1 cellular context compared by ENCODE assay signal in genomic region chr12:95473947-95474817, GRCh38.
TF ChIP-seq lines count a peak whose summit lies in the region.

Gene METAP2, plus strand, starts transcription at chr12:95474152. Its CDS starts 28 bp downstream, at chr12:95474180.

TF ChIP-seq in WTC11, 78 proteins besides CTCF, POLR2A, EP300 and RAD21 (continued from another document):
- TF ChIP-seq ARID4B (CRISPR knock-in tag; IDR thresholded peaks at IDR 0.05; ENCODE audit: borderline replicate concordance) (peak; percentile 88; the same call in 1 of the 2 replicates), TCF7 (CRISPR knock-in tag; IDR thresholded peaks at IDR 0.05; ENCODE audit: low read depth) (no peak), GRHL2 (CRISPR knock-in tag; IDR thresholded peaks at IDR 0.05; ENCODE audit: insufficient replicate concordance, severe bottlenecking) (no peak), MYBL2 (CRISPR knock-in tag; IDR thresholded peaks at IDR 0.05) (peak; percentile 52; the same call in 1 of the 2 replicates), SMAD4 (CRISPR knock-in tag; IDR thresholded peaks at IDR 0.05) (no peak), ZNF317 (CRISPR knock-in tag; IDR thresholded peaks at IDR 0.05; ENCODE audit: borderline replicate concordance, low read depth) (no peak), HMGA2 (CRISPR knock-in tag; IDR thresholded peaks at IDR 0.05) (no peak), ZBTB21 (CRISPR knock-in tag; IDR thresholded peaks at IDR 0.05; ENCODE audit: borderline replicate concordance) (peak; percentile 53; the same call in 1 of the 2 replicates), ZNF232 (CRISPR knock-in tag; IDR thresholded peaks at IDR 0.05) (no peak), TEAD1 (CRISPR knock-in tag; IDR thresholded peaks at IDR 0.05) (peak; percentile 92), ZNF219 (CRISPR knock-in tag; IDR thresholded peaks at IDR 0.05; ENCODE audit: borderline replicate concordance) (peak; percentile 55; the same call in 1 of the 2 replicates), MAX (CRISPR knock-in tag; IDR thresholded peaks at IDR 0.05) (peak; percentile 88), TEAD4 (CRISPR knock-in tag; IDR thresholded peaks at IDR 0.05) (peak; percentile 56; the same call in 1 of the 2 replicates), ZNF671 (CRISPR knock-in tag; IDR thresholded peaks at IDR 0.05) (no peak), CDX4 (CRISPR knock-in tag; IDR thresholded peaks at IDR 0.05; ENCODE audit: borderline replicate concordance) (no peak), SMAD3 (CRISPR knock-in tag; IDR thresholded peaks at IDR 0.05; ENCODE audit: borderline replicate concordance) (no peak)
- TF ChIP-seq, protein P1, sequence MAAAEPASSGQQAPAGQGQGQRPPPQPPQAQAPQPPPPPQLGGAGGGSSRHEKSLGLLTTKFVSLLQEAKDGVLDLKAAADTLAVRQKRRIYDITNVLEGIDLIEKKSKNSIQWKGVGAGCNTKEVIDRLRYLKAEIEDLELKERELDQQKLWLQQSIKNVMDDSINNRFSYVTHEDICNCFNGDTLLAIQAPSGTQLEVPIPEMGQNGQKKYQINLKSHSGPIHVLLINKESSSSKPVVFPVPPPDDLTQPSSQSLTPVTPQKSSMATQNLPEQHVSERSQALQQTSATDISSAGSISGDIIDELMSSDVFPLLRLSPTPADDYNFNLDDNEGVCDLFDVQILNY (CRISPR knock-in tag; IDR thresholded peaks at IDR 0.05), result 0 out of 2 replicates have a peak, but pooled peaks have one; percentile 40
- TF ChIP-seq, protein P2, sequence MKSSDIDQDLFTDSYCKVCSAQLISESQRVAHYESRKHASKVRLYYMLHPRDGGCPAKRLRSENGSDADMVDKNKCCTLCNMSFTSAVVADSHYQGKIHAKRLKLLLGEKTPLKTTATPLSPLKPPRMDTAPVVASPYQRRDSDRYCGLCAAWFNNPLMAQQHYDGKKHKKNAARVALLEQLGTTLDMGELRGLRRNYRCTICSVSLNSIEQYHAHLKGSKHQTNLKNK (CRISPR knock-in tag; IDR thresholded peaks at IDR 0.05), result no peak
- TF ChIP-seq, protein P3, sequence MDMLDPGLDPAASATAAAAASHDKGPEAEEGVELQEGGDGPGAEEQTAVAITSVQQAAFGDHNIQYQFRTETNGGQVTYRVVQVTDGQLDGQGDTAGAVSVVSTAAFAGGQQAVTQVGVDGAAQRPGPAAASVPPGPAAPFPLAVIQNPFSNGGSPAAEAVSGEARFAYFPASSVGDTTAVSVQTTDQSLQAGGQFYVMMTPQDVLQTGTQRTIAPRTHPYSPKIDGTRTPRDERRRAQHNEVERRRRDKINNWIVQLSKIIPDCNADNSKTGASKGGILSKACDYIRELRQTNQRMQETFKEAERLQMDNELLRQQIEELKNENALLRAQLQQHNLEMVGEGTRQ (CRISPR knock-in tag; IDR thresholded peaks at IDR 0.05), result no peak
